In genomic region chr17:75876938-75877751, GRCh38 we compare ENCODE assay signal across 9 cellular contexts. TPM values are rescaled to one million over a fixed set of nuclear protein-coding genes. Genes with fewer than 3 reads are reported as not detected.
DNase-seq lines count a peak whose midpoint lies in the region; ATAC-seq, FAIRE-seq and TF ChIP-seq lines count a peak whose summit lies in the region.
"Had no signal": no experiment of that assay in that cellular context is flagged by ENCODE, and none has a peak within 500 bp of the region (broad histone marks: within the 10 kb centered on the region; RNA-seq: fewer than 3 reads in every experiment).

No MANE protein-coding gene starts in this region.

- no peak overlapping the region for H2AK5ac ChIP-seq in H9 (ENCODE audit: insufficient read length, low read length)

- H3K14ac ChIP-seq in H9 (ENCODE audit: insufficient read depth, low read length), result peak overlapping the region; percentile 37

- H3K9ac ChIP-seq in H9 (ENCODE audit: extremely low read depth, insufficient read length, low read length), result no peak overlapping the region
- H3K9ac ChIP-seq in HepG2 (ENCODE audit: insufficient read depth, low read depth, low read length), result peak overlapping the region; percentile 97

- no peaks in the 10 kb centered on the region for H3K79me1 ChIP-seq in H9 (ENCODE audit: insufficient read depth, low read depth, low read length, poor library complexity, severe bottlenecking)

- H3T11ph ChIP-seq in H9 (ENCODE audit: low read length), result no peak overlapping the region

- no peak; the same call in 1 of the 2 replicates for TF ChIP-seq RAD21 in HepG2 (CRISPR knock-in tag; IDR thresholded peaks at IDR 0.05)

- H2BK120ac ChIP-seq in H9 (ENCODE audit: low read depth, low read length, poor library complexity, severe bottlenecking), result no peak overlapping the region

- H3K4me2 ChIP-seq in H9 (ENCODE audit: insufficient read depth, insufficient read length, low read length) (peak overlapping the region; percentile 61), HepG2 (ENCODE audit: low read depth, low read length) (peak overlapping the region; percentile 98)

- no peak overlapping the region for H3K18ac ChIP-seq in H9 (ENCODE audit: insufficient read length, low read depth, low read length)

- H3K27ac ChIP-seq in H9 (ENCODE audit: insufficient read length, low read depth, low read length), result no peak overlapping the region
- H3K27ac ChIP-seq in HepG2 (ENCODE audit: extremely low read length, insufficient read depth, low read length), result peak overlapping the region; percentile 99
- H3K27ac ChIP-seq: HL-60 had no signal

- H4K5ac ChIP-seq in H9 (ENCODE audit: insufficient read length, low read depth, low read length), result no peak overlapping the region

- no peak overlapping the region for H2BK20ac ChIP-seq in H9 (ENCODE audit: low read depth, low read length, poor library complexity, severe bottlenecking)

- H2BK5ac ChIP-seq in H9 (ENCODE audit: insufficient read length, low read length), result no peak overlapping the region

- CTCF ChIA-PET in HepG2 (lab: Yijun Ruan, JAX; ENCODE audit: low intra/inter-chr PET ratio, low total read pairs), result interaction anchor here (1.1 to 1.7 kb wide), 5 partner anchors 15 to 29 kb away, joined by 3 to 5 read pairs (median 4); partner anchors contain the start of gene TRIM65

- H3K56ac ChIP-seq in H9 (ENCODE audit: insufficient read length, low read depth, low read length), result no peak overlapping the region

- no peak overlapping the region for H3K4ac ChIP-seq in H9 (ENCODE audit: low read depth, low read length)

- peak; percentile 86 for DNase-seq in Ammon's horn (ENCODE audit: low spot score)
- DNase-seq in H9, result peak; percentile 68
- DNase-seq in dermis microvascular lymphatic vessel endothelial cell (ENCODE audit: low read depth in 2 of 2), result peak; percentile 89 to 99
- peak; percentile 74 for DNase-seq in HepG2 (ENCODE audit: low spot score)
- peak; percentile 40 for DNase-seq in stimulated activated CD4-positive, alpha-beta T cell treated with anti-CD3 and anti-CD28 coated beads, Interleukin-4, amount 100 ng/mL, for 1 hour
- DNase-seq in NCI-H2107 treated with DMSO at 0.1 percent for 48 hours (lab: John Stamatoyannopoulos, UW; ENCODE audit: unreplicated experiment), result no peak

- ATAC-seq in HepG2 (peak; percentile 12), HG03175 (IDR thresholded peaks at IDR 0.05; ENCODE audit: unreplicated experiment) (no peak)

- no peak overlapping the region for H3K27ac Mint-ChIP-seq in H9
- H3K27ac Mint-ChIP-seq in T-helper 1 cell treated with Interleukin-12 subunit alpha and Interleukin-12 subunit beta and Interleukin-4 antibody, amounts not matched to agents 30 μg/mL and 1 μg/mL, for 36 hours, result peak overlapping the region; percentile 96

- H3K23me2 ChIP-seq in H9 (ENCODE audit: insufficient read length, low read depth, low read length, poor library complexity, severe bottlenecking), result peaks cover 8% of the 10 kb centered on the region

- H3K23ac ChIP-seq in H9 (ENCODE audit: insufficient read length, low read depth, low read length), result no peak overlapping the region

- H3K4me3 ChIP-seq in HepG2 (replicated peaks in 1 of 3; ENCODE audit: insufficient read depth in 1 of 3, low read depth in 2 of 3, low read length in 3 of 3), result peak overlapping the region; percentile 71 to 84 (median 84)

- peak in 1 of 2 experiments; percentile 54; a peak in 1 of 4 replicates for TF ChIP-seq POLR2A in HepG2 (IDR thresholded peaks at IDR 0.05; ENCODE audit: insufficient read depth in 1 of 2, low read depth in 2 of 2, low read length in 2 of 2)

- no peak overlapping the region for H2BK15ac ChIP-seq in H9 (ENCODE audit: low read depth, low read length)

- H3K4me1 ChIP-seq in H9 (ENCODE audit: insufficient read depth, low read length) (peaks cover 3% of the 10 kb centered on the region; the same call in 1 of the 2 replicates), HepG2 (ENCODE audit: insufficient read depth, low read length) (peaks cover 52% of the 10 kb centered on the region)

- H4K8ac ChIP-seq in H9 (replicated peaks; ENCODE audit: insufficient read length, low read depth, low read length), result no peak overlapping the region

- no CpG with 5 or more reads among the region's 41 CpGs for WGBS in H9 (ENCODE audit: extremely low coverage, insufficient read length, low lambda C conversion rate)
- under 1% methylated on average over 39 of the region's 41 CpGs for WGBS in HepG2 (ENCODE audit: low lambda C conversion rate)

- TF ChIP-seq CTCF in H9 (conservative IDR thresholded peaks at IDR 0.05) (no peak), HepG2 (CRISPR knock-in tag; IDR thresholded peaks at IDR 0.05) (peak; percentile 73)

- H3K36me3 Mint-ChIP-seq in H9 (ENCODE audit: insufficient read depth in 1 of 3, low read depth in 3 of 3), result no peaks in the 10 kb centered on the region; a peak in 2 of 7 replicates
- peaks cover 7% of the 10 kb centered on the region for H3K36me3 Mint-ChIP-seq in T-helper 1 cell treated with Interleukin-12 subunit alpha and Interleukin-12 subunit beta and Interleukin-4 antibody, amounts not matched to agents 30 μg/mL and 1 μg/mL, for 36 hours (ENCODE audit: low read depth)

- BruUV-seq in HepG2 (replicated peaks; lab: Mats Ljungman, UMichigan), result TSS peak; percentile 72

- H3K79me2 ChIP-seq in H9 (ENCODE audit: insufficient read depth, low read length) (no peaks in the 10 kb centered on the region), HepG2 (ENCODE audit: insufficient read depth, low read length) (peaks cover 21% of the 10 kb centered on the region)

- H2AFZ ChIP-seq in H9 (ENCODE audit: low read length) (no peak overlapping the region), HepG2 (ENCODE audit: low read length) (no peak overlapping the region)

- in situ Hi-C loops in HepG2 (cut with HindIII; ENCODE audit: extremely low pct_ligation_motif_present, low pct_unique_long_range_greater_than_20kb), result no loop called here

- peaks cover 49% of the 10 kb centered on the region for H3K27me3 Mint-ChIP-seq in H9 (ENCODE audit: low read depth)
- peaks cover 16% of the 10 kb centered on the region for H3K27me3 Mint-ChIP-seq in T-helper 1 cell treated with Interleukin-12 subunit alpha and Interleukin-12 subunit beta and Interleukin-4 antibody, amounts not matched to agents 30 μg/mL and 1 μg/mL, for 36 hours (ENCODE audit: low read depth)

- H3K9me3 ChIP-seq in H9 (ENCODE audit: control insufficient read depth, low read depth, low read length), result no peaks in the 10 kb centered on the region
- H3K9me3 ChIP-seq in HepG2 (ENCODE audit: low read length), result no peaks in the 10 kb centered on the region

- H4K20me1 ChIP-seq in H9 (ENCODE audit: control insufficient read depth, insufficient read depth, insufficient read length), result no peaks in the 10 kb centered on the region
- no peaks in the 10 kb centered on the region; the same call in 1 of the 2 replicates for H4K20me1 ChIP-seq in HepG2 (ENCODE audit: insufficient read depth, low read length)

- no peak for FAIRE-seq in HepG2 (lab: Jason Lieb, UNC)

- peak overlapping the region; percentile 64 to 82 for H3K4me3 Mint-ChIP-seq in H9
- H3K4me3 Mint-ChIP-seq in T-helper 1 cell treated with Interleukin-12 subunit alpha and Interleukin-12 subunit beta and Interleukin-4 antibody, amounts not matched to agents 30 μg/mL and 1 μg/mL, for 36 hours, result peak overlapping the region; percentile 93

- H4K91ac ChIP-seq in H9 (ENCODE audit: insufficient read length, low read depth, low read length), result no peak overlapping the region

- peaks cover 18 to 22% of the 10 kb centered on the region in 2 experiments for H3K4me1 Mint-ChIP-seq in H9
- peaks cover 35% of the 10 kb centered on the region for H3K4me1 Mint-ChIP-seq in T-helper 1 cell treated with Interleukin-12 subunit alpha and Interleukin-12 subunit beta and Interleukin-4 antibody, amounts not matched to agents 30 μg/mL and 1 μg/mL, for 36 hours (ENCODE audit: low read depth)

- no peak overlapping the region for H2BK12ac ChIP-seq in H9 (ENCODE audit: insufficient read length, low read depth, low read length)

- TF ChIP-seq EP300 in HepG2 (IDR thresholded peaks at IDR 0.05; ENCODE audit: low read depth in 2 of 2, low read length in 2 of 2) (no peak), HepG2 (CRISPR knock-in tag; IDR thresholded peaks at IDR 0.05; ENCODE audit: borderline replicate concordance) (no peak)

- H3K27me3 ChIP-seq in H9 (ENCODE audit: insufficient read depth, low read length) (peaks cover 3% of the 10 kb centered on the region; the same call in 1 of the 2 replicates), HepG2 (ENCODE audit: control insufficient read depth in 1 of 2, insufficient read depth in 2 of 2, low read length in 2 of 2) (no peaks in the 10 kb centered on the region)

- peaks cover 3 to 18% of the 10 kb centered on the region in 2 experiments; a peak in 4 of 5 replicates for H3K36me3 ChIP-seq in HepG2 (replicated peaks in 1 of 2; ENCODE audit: control insufficient read depth in 1 of 2, insufficient read depth in 2 of 2, low read length in 2 of 2)

- intact Hi-C loops in HepG2 (cut with micrococcal nuclease; ENCODE audit: unreplicated experiment), result loop anchor here (1.0 to 2.0 kb wide), 2 partner anchors 14 to 22 kb away; partner anchors contain the start of gene WBP2

- POLR2A ChIA-PET in HepG2 (lab: Yijun Ruan, JAX), result interaction anchor here (0.6 to 13.8 kb wide), 28 partner anchors 10 to 388 kb away, joined by 3 to 454 read pairs (median 8); partner anchors contain the start of genes ACOX1, CDK3, FBF1 and GALK1

- H3K9me3 Mint-ChIP-seq in H9, result no peaks in the 10 kb centered on the region; a peak in 1 of 5 replicates
- no peaks in the 10 kb centered on the region for H3K9me3 Mint-ChIP-seq in T-helper 1 cell treated with Interleukin-12 subunit alpha and Interleukin-12 subunit beta and Interleukin-4 antibody, amounts not matched to agents 30 μg/mL and 1 μg/mL, for 36 hours

RNA-seq across cellular contexts. Expression of gene TRIM47, which starts 1.2 kb away (rescaled TPM):
- total RNA-seq in H9 (2021), result 5.5 and 6.9 TPM in 2 replicates
- 58.4 and 74.0 TPM in 2 replicates for total RNA-seq in dermis microvascular lymphatic vessel endothelial cell
- total RNA-seq in HepG2 (2016; rRNA removed; fragmentation: Illumina TruSeq; extraction: Trizol), result 59.7 and 82.0 TPM in 2 replicates
- 24.8 and 27.6 TPM in 2 replicates for total RNA-seq in HepG2 (2016; cell fraction: cytosol; rRNA removed; fragmentation: Illumina TruSeq; extraction: Trizol; ENCODE audit: low read depth)
- 52.0 and 87.1 TPM in 2 replicates for total RNA-seq in HepG2 (2016; cell fraction: insoluble cytoplasmic fraction; rRNA removed; fragmentation: Illumina TruSeq; extraction: Trizol)
- 34.8 and 37.7 TPM in 2 replicates for total RNA-seq in HepG2 (2016; cell fraction: membrane; rRNA removed; fragmentation: Illumina TruSeq; extraction: Trizol)
- 65.7 and 73.6 TPM in 2 replicates for total RNA-seq in HepG2 (2016; cell fraction: nucleus; rRNA removed; fragmentation: Illumina TruSeq; extraction: Trizol)
- 33.5 and 45.8 TPM in 2 replicates for polyA plus RNA-seq in HepG2 (2011; rRNA removed)
- 29.2 and 33.8 TPM in 2 replicates for polyA plus RNA-seq in HepG2 (2011; cell fraction: cytosol; rRNA removed)
- 126 and 158 TPM in 2 replicates for polyA plus RNA-seq in HepG2 (2011; cell fraction: nucleus; rRNA removed)
- 46.3 and 58.3 TPM in 2 replicates for polyA plus RNA-seq in HepG2 (2012)
- polyA plus RNA-seq in HepG2 (2016; cell fraction: cytosol; fragmentation: Illumina TruSeq; extraction: Trizol; ENCODE audit: low read depth), result 11.8 and 13.6 TPM in 2 replicates
- polyA plus RNA-seq in HepG2 (2016; cell fraction: insoluble cytoplasmic fraction; fragmentation: Illumina TruSeq; extraction: Trizol; ENCODE audit: low read depth), result 67.4 and 93.5 TPM in 2 replicates
- 24.7 and 30.6 TPM in 2 replicates for polyA plus RNA-seq in HepG2 (2016; cell fraction: membrane; fragmentation: Illumina TruSeq; extraction: Trizol; ENCODE audit: low read depth)
- polyA plus RNA-seq in HepG2 (2016; cell fraction: nucleus; fragmentation: Illumina TruSeq; extraction: Trizol; ENCODE audit: insufficient read depth, low read depth), result 129 and 138 TPM in 2 replicates
- polyA minus RNA-seq in HepG2 (2011; rRNA and poly(A)+ RNA removed; ENCODE audit: low replicate concordance), result 24.4 and 64.0 TPM in 2 replicates
- polyA minus RNA-seq in HepG2 (2011; cell fraction: cytosol; rRNA and poly(A)+ RNA removed), result 30.4 and 41.4 TPM in 2 replicates
- 31.9 and 40.8 TPM in 2 replicates for polyA minus RNA-seq in HepG2 (2011; cell fraction: nucleus; rRNA and poly(A)+ RNA removed)

RNA-seq across cellular contexts. Expression of gene TRIM65, which starts 19.6 kb away (rescaled TPM):
- 34.1 and 39.6 TPM in 2 replicates for total RNA-seq in H9 (2021)
- 23.0 and 31.9 TPM in 2 replicates for total RNA-seq in dermis microvascular lymphatic vessel endothelial cell
- total RNA-seq in HepG2 (2016; rRNA removed; fragmentation: Illumina TruSeq; extraction: Trizol), result 22.4 and 24.6 TPM in 2 replicates
- total RNA-seq in HepG2 (2016; cell fraction: cytosol; rRNA removed; fragmentation: Illumina TruSeq; extraction: Trizol; ENCODE audit: low read depth), result 3.6 and 3.8 TPM in 2 replicates
- 23.0 and 23.6 TPM in 2 replicates for total RNA-seq in HepG2 (2016; cell fraction: insoluble cytoplasmic fraction; rRNA removed; fragmentation: Illumina TruSeq; extraction: Trizol)
- 8.9 and 9.0 TPM in 2 replicates for total RNA-seq in HepG2 (2016; cell fraction: membrane; rRNA removed; fragmentation: Illumina TruSeq; extraction: Trizol)
- total RNA-seq in HepG2 (2016; cell fraction: nucleus; rRNA removed; fragmentation: Illumina TruSeq; extraction: Trizol), result 11.5 and 14.9 TPM in 2 replicates
- 10.3 and 15.2 TPM in 2 replicates for polyA plus RNA-seq in HepG2 (2011; rRNA removed)
- polyA plus RNA-seq in HepG2 (2011; cell fraction: cytosol; rRNA removed), result 10.5 and 11.9 TPM in 2 replicates
- polyA plus RNA-seq in HepG2 (2011; cell fraction: nucleus; rRNA removed), result 14.3 and 15.6 TPM in 2 replicates
- 9.0 and 10.3 TPM in 2 replicates for polyA plus RNA-seq in HepG2 (2012)
- 2.4 and 2.5 TPM in 2 replicates for polyA plus RNA-seq in HepG2 (2016; cell fraction: cytosol; fragmentation: Illumina TruSeq; extraction: Trizol; ENCODE audit: low read depth)
- 18.6 and 20.0 TPM in 2 replicates for polyA plus RNA-seq in HepG2 (2016; cell fraction: insoluble cytoplasmic fraction; fragmentation: Illumina TruSeq; extraction: Trizol; ENCODE audit: low read depth)
- polyA plus RNA-seq in HepG2 (2016; cell fraction: membrane; fragmentation: Illumina TruSeq; extraction: Trizol; ENCODE audit: low read depth), result 5.1 and 5.7 TPM in 2 replicates
- 31.5 and 31.7 TPM in 2 replicates for polyA plus RNA-seq in HepG2 (2016; cell fraction: nucleus; fragmentation: Illumina TruSeq; extraction: Trizol; ENCODE audit: insufficient read depth, low read depth)
- polyA minus RNA-seq in HepG2 (2011; rRNA and poly(A)+ RNA removed; ENCODE audit: low replicate concordance), result 13.4 and 15.0 TPM in 2 replicates
- polyA minus RNA-seq in HepG2 (2011; cell fraction: cytosol; rRNA and poly(A)+ RNA removed), result 8.8 and 8.9 TPM in 2 replicates
- 4.0 and 5.3 TPM in 2 replicates for polyA minus RNA-seq in HepG2 (2011; cell fraction: nucleus; rRNA and poly(A)+ RNA removed)

RNA-seq across cellular contexts. Expression of gene WBP2, which starts 22.0 kb away (rescaled TPM):
- 59.2 and 63.2 TPM in 2 replicates for total RNA-seq in H9 (2021)
- 22.3 and 33.9 TPM in 2 replicates for total RNA-seq in dermis microvascular lymphatic vessel endothelial cell
- 28.2 and 29.2 TPM in 2 replicates for total RNA-seq in HepG2 (2016; rRNA removed; fragmentation: Illumina TruSeq; extraction: Trizol)
- 15.4 and 19.3 TPM in 2 replicates for total RNA-seq in HepG2 (2016; cell fraction: cytosol; rRNA removed; fragmentation: Illumina TruSeq; extraction: Trizol; ENCODE audit: low read depth)
- 23.5 and 33.2 TPM in 2 replicates for total RNA-seq in HepG2 (2016; cell fraction: insoluble cytoplasmic fraction; rRNA removed; fragmentation: Illumina TruSeq; extraction: Trizol)
- total RNA-seq in HepG2 (2016; cell fraction: membrane; rRNA removed; fragmentation: Illumina TruSeq; extraction: Trizol), result 22.1 and 25.3 TPM in 2 replicates
- total RNA-seq in HepG2 (2016; cell fraction: nucleus; rRNA removed; fragmentation: Illumina TruSeq; extraction: Trizol), result 17.9 and 23.5 TPM in 2 replicates
- 29.5 and 34.6 TPM in 2 replicates for polyA plus RNA-seq in HepG2 (2011; rRNA removed)
- 24.9 and 26.1 TPM in 2 replicates for polyA plus RNA-seq in HepG2 (2011; cell fraction: cytosol; rRNA removed)
- polyA plus RNA-seq in HepG2 (2011; cell fraction: nucleus; rRNA removed), result 77.1 and 77.4 TPM in 2 replicates
- polyA plus RNA-seq in HepG2 (2012), result 95.2 and 97.1 TPM in 2 replicates
- polyA plus RNA-seq in HepG2 (2016; cell fraction: cytosol; fragmentation: Illumina TruSeq; extraction: Trizol; ENCODE audit: low read depth), result 14.4 and 17.2 TPM in 2 replicates
- 51.6 and 76.7 TPM in 2 replicates for polyA plus RNA-seq in HepG2 (2016; cell fraction: insoluble cytoplasmic fraction; fragmentation: Illumina TruSeq; extraction: Trizol; ENCODE audit: low read depth)
- polyA plus RNA-seq in HepG2 (2016; cell fraction: membrane; fragmentation: Illumina TruSeq; extraction: Trizol; ENCODE audit: low read depth), result 27.3 and 29.7 TPM in 2 replicates
- polyA plus RNA-seq in HepG2 (2016; cell fraction: nucleus; fragmentation: Illumina TruSeq; extraction: Trizol; ENCODE audit: insufficient read depth, low read depth), result 87.1 and 89.4 TPM in 2 replicates
- 39.8 and 42.3 TPM in 2 replicates for polyA minus RNA-seq in HepG2 (2011; rRNA and poly(A)+ RNA removed; ENCODE audit: low replicate concordance)
- 35.5 and 39.9 TPM in 2 replicates for polyA minus RNA-seq in HepG2 (2011; cell fraction: cytosol; rRNA and poly(A)+ RNA removed)
- polyA minus RNA-seq in HepG2 (2011; cell fraction: nucleus; rRNA and poly(A)+ RNA removed), result 30.1 and 38.2 TPM in 2 replicates

RNA-seq across cellular contexts. Expression of gene MRPL38, which starts 27.5 kb away (rescaled TPM):
- total RNA-seq in H9 (2021) (108 and 118 TPM in 2 replicates), dermis microvascular lymphatic vessel endothelial cell (25.0 and 35.4 TPM in 2 replicates), HepG2 (2016; rRNA removed; fragmentation: Illumina TruSeq; extraction: Trizol) (88.8 and 125 TPM in 2 replicates)
- 53.2 and 53.6 TPM in 2 replicates for total RNA-seq in HepG2 (2016; cell fraction: cytosol; rRNA removed; fragmentation: Illumina TruSeq; extraction: Trizol; ENCODE audit: low read depth)
- total RNA-seq in HepG2 (2016; cell fraction: insoluble cytoplasmic fraction; rRNA removed; fragmentation: Illumina TruSeq; extraction: Trizol), result 73.5 and 128 TPM in 2 replicates
- 62.4 and 67.5 TPM in 2 replicates for total RNA-seq in HepG2 (2016; cell fraction: membrane; rRNA removed; fragmentation: Illumina TruSeq; extraction: Trizol)
- total RNA-seq in HepG2 (2016; cell fraction: nucleus; rRNA removed; fragmentation: Illumina TruSeq; extraction: Trizol), result 71.0 and 89.4 TPM in 2 replicates
- 83.7 and 91.0 TPM in 2 replicates for polyA plus RNA-seq in HepG2 (2011; rRNA removed)
- 36.5 and 58.7 TPM in 2 replicates for polyA plus RNA-seq in HepG2 (2011; cell fraction: cytosol; rRNA removed)
- 354 and 357 TPM in 2 replicates for polyA plus RNA-seq in HepG2 (2011; cell fraction: nucleus; rRNA removed)
- 56.1 and 67.2 TPM in 2 replicates for polyA plus RNA-seq in HepG2 (2012)
- polyA plus RNA-seq in HepG2 (2016; cell fraction: cytosol; fragmentation: Illumina TruSeq; extraction: Trizol; ENCODE audit: low read depth), result 36.0 and 42.4 TPM in 2 replicates
- 69.7 and 88.6 TPM in 2 replicates for polyA plus RNA-seq in HepG2 (2016; cell fraction: insoluble cytoplasmic fraction; fragmentation: Illumina TruSeq; extraction: Trizol; ENCODE audit: low read depth)
- polyA plus RNA-seq in HepG2 (2016; cell fraction: membrane; fragmentation: Illumina TruSeq; extraction: Trizol; ENCODE audit: low read depth), result 48.5 and 49.3 TPM in 2 replicates
- 191 and 212 TPM in 2 replicates for polyA plus RNA-seq in HepG2 (2016; cell fraction: nucleus; fragmentation: Illumina TruSeq; extraction: Trizol; ENCODE audit: insufficient read depth, low read depth)
- 110 and 142 TPM in 2 replicates for polyA minus RNA-seq in HepG2 (2011; rRNA and poly(A)+ RNA removed; ENCODE audit: low replicate concordance)
- polyA minus RNA-seq in HepG2 (2011; cell fraction: cytosol; rRNA and poly(A)+ RNA removed), result 44.8 and 58.7 TPM in 2 replicates
- polyA minus RNA-seq in HepG2 (2011; cell fraction: nucleus; rRNA and poly(A)+ RNA removed), result 57.4 and 57.8 TPM in 2 replicates

RNA-seq across cellular contexts. Expression of gene UNC13D, which starts 32.9 kb away (rescaled TPM):
- 6.3 and 6.8 TPM in 2 replicates for total RNA-seq in H9 (2021)
- total RNA-seq in dermis microvascular lymphatic vessel endothelial cell, result 2.8 and 2.9 TPM in 2 replicates
- 27.2 and 42.7 TPM in 2 replicates for total RNA-seq in HepG2 (2016; rRNA removed; fragmentation: Illumina TruSeq; extraction: Trizol)
- 14.5 and 15.7 TPM in 2 replicates for total RNA-seq in HepG2 (2016; cell fraction: cytosol; rRNA removed; fragmentation: Illumina TruSeq; extraction: Trizol; ENCODE audit: low read depth)
- total RNA-seq in HepG2 (2016; cell fraction: insoluble cytoplasmic fraction; rRNA removed; fragmentation: Illumina TruSeq; extraction: Trizol), result 22.9 and 43.4 TPM in 2 replicates
- total RNA-seq in HepG2 (2016; cell fraction: membrane; rRNA removed; fragmentation: Illumina TruSeq; extraction: Trizol), result 23.8 and 27.2 TPM in 2 replicates
- 38.7 and 48.5 TPM in 2 replicates for total RNA-seq in HepG2 (2016; cell fraction: nucleus; rRNA removed; fragmentation: Illumina TruSeq; extraction: Trizol)
- polyA plus RNA-seq in HepG2 (2011; rRNA removed), result 29.7 and 40.0 TPM in 2 replicates
- 7.5 and 12.9 TPM in 2 replicates for polyA plus RNA-seq in HepG2 (2011; cell fraction: cytosol; rRNA removed)
- 244 and 327 TPM in 2 replicates for polyA plus RNA-seq in HepG2 (2011; cell fraction: nucleus; rRNA removed)
- 21.7 and 27.3 TPM in 2 replicates for polyA plus RNA-seq in HepG2 (2012)
- 6.0 and 6.9 TPM in 2 replicates for polyA plus RNA-seq in HepG2 (2016; cell fraction: cytosol; fragmentation: Illumina TruSeq; extraction: Trizol; ENCODE audit: low read depth)
- 21.6 and 29.9 TPM in 2 replicates for polyA plus RNA-seq in HepG2 (2016; cell fraction: insoluble cytoplasmic fraction; fragmentation: Illumina TruSeq; extraction: Trizol; ENCODE audit: low read depth)
- polyA plus RNA-seq in HepG2 (2016; cell fraction: membrane; fragmentation: Illumina TruSeq; extraction: Trizol; ENCODE audit: low read depth), result 17.3 and 18.9 TPM in 2 replicates
- 126 and 127 TPM in 2 replicates for polyA plus RNA-seq in HepG2 (2016; cell fraction: nucleus; fragmentation: Illumina TruSeq; extraction: Trizol; ENCODE audit: insufficient read depth, low read depth)
- polyA minus RNA-seq in HepG2 (2011; rRNA and poly(A)+ RNA removed; ENCODE audit: low replicate concordance), result 76.6 and 82.7 TPM in 2 replicates
- 20.3 and 24.5 TPM in 2 replicates for polyA minus RNA-seq in HepG2 (2011; cell fraction: cytosol; rRNA and poly(A)+ RNA removed)
- 59.1 and 68.5 TPM in 2 replicates for polyA minus RNA-seq in HepG2 (2011; cell fraction: nucleus; rRNA and poly(A)+ RNA removed)
